In the genomic region with DNA sequence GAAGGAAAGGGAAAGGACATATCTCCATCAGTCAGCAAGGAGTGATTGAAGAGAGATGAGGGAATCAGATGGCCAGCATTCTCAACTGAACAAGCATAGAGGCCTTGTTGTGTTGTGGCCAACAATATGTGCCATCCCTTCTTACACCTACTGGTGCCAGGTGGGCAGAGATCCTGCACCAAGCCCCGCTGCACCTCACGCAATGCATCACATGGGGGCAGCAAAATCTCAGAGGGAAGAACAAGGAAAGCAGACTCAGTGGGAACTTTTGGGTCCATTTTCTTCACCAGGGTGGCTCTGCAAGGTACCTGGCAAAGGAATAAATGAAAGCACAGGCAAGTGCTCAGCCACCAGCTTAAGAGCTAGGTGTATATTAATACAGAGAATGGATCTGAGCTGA, we compare ENCODE assay signal across 13 cellular contexts. TPM values are rescaled to one million over a fixed set of nuclear protein-coding genes. Genes with fewer than 3 reads are reported as not detected.
DNase-seq lines count a peak whose midpoint lies in the region; ATAC-seq, FAIRE-seq and TF ChIP-seq lines count a peak whose summit lies in the region.
"Had no signal": no experiment of that assay in that cellular context is flagged by ENCODE, and none has a peak within 500 bp of the region (broad histone marks: within the 10 kb centered on the region; RNA-seq: fewer than 3 reads in every experiment).

No MANE protein-coding gene starts in this region.

- H3K9me3 Mint-ChIP-seq in activated CD4-positive, alpha-beta T cell treated with anti-CD3 and anti-CD28 coated beads for 36 hours (ENCODE audit: low read depth) = no peaks in the 10 kb centered on the region

- H3K36me3 Mint-ChIP-seq in activated CD4-positive, alpha-beta T cell treated with anti-CD3 and anti-CD28 coated beads for 36 hours (ENCODE audit: low read depth) = no peaks in the 10 kb centered on the region

- TF ChIP-seq CTCF in epithelial cell of proximal tubule (conservative IDR thresholded peaks at IDR 0.05; ENCODE audit: low read depth, low read length) = peak; percentile 32

- ATAC-seq in activated CD4-positive, alpha-beta T cell treated with anti-CD3 and anti-CD28 coated beads for 36 hours = no peak
- no peak for ATAC-seq in GM18498 (IDR thresholded peaks at IDR 0.05; ENCODE audit: unreplicated experiment)

- intact Hi-C loops in activated CD4-positive, alpha-beta T cell treated with anti-CD3 and anti-CD28 coated beads for 36 hours (cut with DNase I, micrococcal nuclease) = no loop called here

- H3K4me3 Mint-ChIP-seq in activated CD4-positive, alpha-beta T cell treated with anti-CD3 and anti-CD28 coated beads for 36 hours = no peak overlapping the region

- peaks cover 3% of the 10 kb centered on the region for H3K4me1 Mint-ChIP-seq in activated CD4-positive, alpha-beta T cell treated with anti-CD3 and anti-CD28 coated beads for 36 hours

- H3K4me3 ChIP-seq in epithelial cell of proximal tubule (ENCODE audit: low read depth, low read length) = no peak overlapping the region
- H3K4me3 ChIP-seq: lung, SK-N-MC had no signal

- H3K27me3 Mint-ChIP-seq in activated CD4-positive, alpha-beta T cell treated with anti-CD3 and anti-CD28 coated beads for 36 hours = peaks cover 3% of the 10 kb centered on the region

- peak; percentile 35 for FAIRE-seq in urothelium cell line (lab: Jason Lieb, UNC)
- FAIRE-seq: GM18507 had no signal

- peak; percentile 8 for DNase-seq in activated CD4-positive, alpha-beta T cell treated with anti-CD3 and anti-CD28 coated beads for 36 hours
- no peak for DNase-seq in activated CD4-positive, alpha-beta T cell treated with anti-CD3 and anti-CD28 coated beads, Interleukin-2, amount 50 U/mL, for 48 hours
- peak; percentile 2 for DNase-seq in NCI-H69 (lab: John Stamatoyannopoulos, UW)
- DNase-seq in epithelial cell of proximal tubule (ENCODE audit: low read depth) = no peak
- peak; percentile 16 for DNase-seq in urothelium cell line (ENCODE audit: low spot score)
- no peak for DNase-seq in cerebellum (ENCODE audit: low spot score)
- no peak for DNase-seq in NCI-H1436 treated with DMSO at 0.1 percent for 48 hours (lab: John Stamatoyannopoulos, UW)
- DNase-seq: amniotic stem cell; stimulated activated CD4-positive, alpha-beta T cell treated with anti-CD3 and anti-CD28 coated beads, Interleukin-15, amount 100 ng/mL, for 24 hours had no signal

- CTCF ChIA-PET in activated CD4-positive, alpha-beta T cell treated with anti-CD3 and anti-CD28 coated beads for 36 hours (lab: Charles Lee) = interaction anchor here (1.5 kb wide), 1 partner anchor 24 kb away, joined by 3 read pairs; no protein-coding TSS in a partner anchor

- POLR2A ChIA-PET in activated CD4-positive, alpha-beta T cell treated with anti-CD3 and anti-CD28 coated beads for 36 hours (lab: Charles Lee) = no interaction called here

- no peak overlapping the region for H3K27ac Mint-ChIP-seq in activated CD4-positive, alpha-beta T cell treated with anti-CD3 and anti-CD28 coated beads for 36 hours

RNA-seq across cellular contexts. Expression of gene HSD3B2, which starts 33.2 kb away (rescaled TPM):
- not detected for total RNA-seq in activated CD4-positive, alpha-beta T cell treated with anti-CD3 and anti-CD28 coated beads for 36 hours
- total RNA-seq in epithelial cell of proximal tubule = not detected in 2 replicates
- not detected for total RNA-seq in cerebellum

RNA-seq across cellular contexts. Expression of gene HSD3B1, which starts 58.9 kb away (rescaled TPM):
- total RNA-seq in activated CD4-positive, alpha-beta T cell treated with anti-CD3 and anti-CD28 coated beads for 36 hours = not detected
- total RNA-seq in epithelial cell of proximal tubule (0.07 TPM in 1 of 2 replicates, not detected in the other), cerebellum (not detected)
- total RNA-seq: lung had no signal

Comparison
In these comparisons a context has a peak if more than half of its experiments do, and no peak if none do; other contexts are left out.
1. DNase-seq: peak in activated CD4-positive, alpha-beta T cell treated with anti-CD3 and anti-CD28 coated beads for 36 hours (single experiment), NCI-H69 (single experiment) and urothelium cell line (single experiment); none in activated CD4-positive, alpha-beta T cell treated with anti-CD3 and anti-CD28 coated beads, Interleukin-2, amount 50 U/mL, for 48 hours (0 of 2), epithelial cell of proximal tubule (single experiment), cerebellum (single experiment) and NCI-H1436 treated with DMSO at 0.1 percent for 48 hours (single experiment).